1 cellular context compared by ENCODE assay signal in genomic region chr5:69454460-69455249, GRCh38.
TF ChIP-seq lines count a peak whose summit lies in the region.

No MANE protein-coding gene starts in this region.

TF ChIP-seq in GM12878, 131 proteins besides CTCF, POLR2A, EP300 and RAD21 (continued from another document):
- TF ChIP-seq ZBTB11 (CRISPR knock-in tag; IDR thresholded peaks at IDR 0.05) (no peak), BACH1 (IDR thresholded peaks at IDR 0.05; ENCODE audit: borderline replicate concordance) (no peak), WRNIP1 (IDR thresholded peaks at IDR 0.05; ENCODE audit: borderline replicate concordance, low read depth, low read length) (no peak), STAT1 (conservative IDR thresholded peaks at IDR 0.05) (no peak), REST (IDR thresholded peaks at IDR 0.05; ENCODE audit: low read depth, low read length) (no peak)
